18 cellular contexts compared by ENCODE assay signal in genomic region chr16:88877564-88878289, GRCh38. TPM values are rescaled to one million over a fixed set of nuclear protein-coding genes. Genes with fewer than 3 reads are reported as not detected.
DNase-seq lines count a peak whose midpoint lies in the region; ATAC-seq and TF ChIP-seq lines count a peak whose summit lies in the region.
"Had no signal": no experiment of that assay in that cellular context is flagged by ENCODE, and none has a peak within 500 bp of the region (broad histone marks: within the 10 kb centered on the region; RNA-seq: fewer than 3 reads in every experiment).

No MANE protein-coding gene starts in this region.

- no peak overlapping the region for H3K4me2 ChIP-seq in IMR-90 (ENCODE audit: low read depth, low read length)

- TF ChIP-seq POLR2A in IMR-90 (IDR thresholded peaks at IDR 0.05; ENCODE audit: low read depth, low read length) (no peak), vagina (IDR thresholded peaks at IDR 0.05) (no peak)

- no peak overlapping the region for H3K18ac ChIP-seq in IMR-90 (ENCODE audit: low read depth, low read length)

- no peak overlapping the region for H4K91ac ChIP-seq in IMR-90 (ENCODE audit: insufficient read depth, low read depth, low read length)

- H3K4me1 ChIP-seq in IMR-90 (ENCODE audit: control insufficient read depth, insufficient read depth, low read length) (no peaks in the 10 kb centered on the region), vagina (peaks cover 17% of the 10 kb centered on the region)
- H3K4me1 ChIP-seq: BE2C, HAP-1 had no signal

- ATAC-seq in IMR-90 (ENCODE audit: low read depth) (no peak), memory B cell (ENCODE audit: low read depth) (no peak), HG02884 (IDR thresholded peaks at IDR 0.05; ENCODE audit: unreplicated experiment) (no peak)
- no peak for ATAC-seq in stimulated activated memory B cell treated with anti-CD40 and anti-IgM and Interleukin-4, amounts not matched to agents 10 μg/mL and 1 μg/mL and 100 μg/mL, for 72 hours

- no peak overlapping the region for H2BK15ac ChIP-seq in IMR-90 (ENCODE audit: low read depth, low read length)

- H4K8ac ChIP-seq in IMR-90 (ENCODE audit: low read depth in 2 of 2, low read length in 2 of 2): no peak overlapping the region

- in situ Hi-C loops in IMR-90 (cut with MboI; ENCODE audit: low sequenced_read_pairs): no loop called here

- TF ChIP-seq CTCF in IMR-90 (conservative IDR thresholded peaks at IDR 0.05; ENCODE audit: low read depth, low read length) (no peak), vagina (IDR thresholded peaks at IDR 0.05) (no peak), foreskin fibroblast (IDR thresholded peaks at IDR 0.05; ENCODE audit: low read depth, low read length) (no peak)

- H3K27ac Mint-ChIP-seq in memory B cell: peak overlapping the region; percentile 68
- H3K27ac Mint-ChIP-seq in stimulated activated memory B cell treated with anti-CD40 and anti-IgM and Interleukin-4, amounts not matched to agents 10 μg/mL and 1 μg/mL and 100 μg/mL, for 72 hours: peak overlapping the region; percentile 32
- H3K27ac Mint-ChIP-seq: CD4-positive, alpha-beta memory T cell; IgD-negative memory B cell had no signal

- intact Hi-C loops in IMR-90 (cut with micrococcal nuclease): no loop called here
- intact Hi-C loops in vagina (cut with DNase I): no loop called here

- no peak overlapping the region for H2AK9ac ChIP-seq in IMR-90 (replicated peaks; ENCODE audit: low read depth, low read length, poor library complexity)

- no peak overlapping the region for H2BK20ac ChIP-seq in IMR-90 (ENCODE audit: low read depth, low read length)

- BruUV-seq in IMR-90 (replicated peaks; lab: Mats Ljungman, UMichigan): no TSS peak

- H3K4me3 ChIP-seq in IMR-90 (ENCODE audit: insufficient read depth, low read depth, low read length) (no peak overlapping the region), vagina (no peak overlapping the region), foreskin fibroblast (ENCODE audit: low read depth in 1 of 2, low read length in 2 of 2) (no peak overlapping the region)
- H3K4me3 ChIP-seq: HAP-1 had no signal

- dilution Hi-C loops in IMR-90 (cut with HindIII; ENCODE audit: low sequenced_read_pairs, unreplicated experiment): no loop called here

- no peak overlapping the region for H3K4ac ChIP-seq in IMR-90 (ENCODE audit: low read depth, low read length)

- H4K5ac ChIP-seq in IMR-90 (ENCODE audit: low read depth, low read length): no peak overlapping the region

- no peaks in the 10 kb centered on the region for H3K27me3 Mint-ChIP-seq in memory B cell
- H3K27me3 Mint-ChIP-seq in stimulated activated memory B cell treated with anti-CD40 and anti-IgM and Interleukin-4, amounts not matched to agents 10 μg/mL and 1 μg/mL and 100 μg/mL, for 72 hours: no peaks in the 10 kb centered on the region
- H3K27me3 Mint-ChIP-seq: IgD-negative memory B cell had no signal

- H3K14ac ChIP-seq in IMR-90 (replicated peaks; ENCODE audit: low read depth, low read length): no peak overlapping the region

- H2AFZ ChIP-seq in IMR-90 (replicated peaks; ENCODE audit: low read length, poor library complexity): peak overlapping the region; percentile 23

- CTCF ChIA-PET in IMR-90 (lab: Yijun Ruan, JAX): no interaction called here

- DNase-seq in IMR-90: no peak
- no peak for DNase-seq in memory B cell (ENCODE audit: low spot score in 2 of 2)
- DNase-seq in SK-N-DZ (ENCODE audit: low spot score): no peak
- DNase-seq in vagina (ENCODE audit: extremely low spot score in 2 of 2): no peak
- DNase-seq in foreskin fibroblast: no peak
- DNase-seq: ACHN; BE2C; Calu3; CD4-positive, alpha-beta memory T cell; DMS79 treated with DMSO at 0.1 percent for 48 hours; GF-D8; KG1 had no signal

- H3K56ac ChIP-seq in IMR-90 (ENCODE audit: extremely low read depth, insufficient read depth, low read length): no peak overlapping the region

- WGBS in IMR-90 (ENCODE audit: extremely low coverage in 2 of 2, insufficient read length in 1 of 2), 2 experiments: 90% methylated on average over 2 of the region's 20 CpGs; no CpG with 5 or more reads in 1 of the 2 experiments

- POLR2A ChIA-PET in IMR-90 (lab: Charles Lee; ENCODE audit: unreplicated experiment): no interaction called here

- H2BK120ac ChIP-seq in IMR-90 (ENCODE audit: low read depth, low read length): no peak overlapping the region

- H3K27me3 ChIP-seq in IMR-90 (ENCODE audit: control insufficient read depth, insufficient read depth, low read length) (peaks cover 58% of the 10 kb centered on the region), vagina (no peaks in the 10 kb centered on the region)

- H3K9me1 ChIP-seq in IMR-90 (ENCODE audit: insufficient read depth, low read length): no peaks in the 10 kb centered on the region

- H3K27ac ChIP-seq in IMR-90 (ENCODE audit: insufficient read depth, low read length) (no peak overlapping the region), vagina (no peak overlapping the region)

- H4K20me1 ChIP-seq in IMR-90 (ENCODE audit: insufficient read depth, low read length): no peaks in the 10 kb centered on the region

- no peak overlapping the region for H2BK5ac ChIP-seq in IMR-90 (ENCODE audit: low read depth, low read length, poor library complexity, severe bottlenecking)

- TF ChIP-seq RAD21 in IMR-90 (IDR thresholded peaks at IDR 0.05; ENCODE audit: low read length): no peak

- H3K4me3 Mint-ChIP-seq in memory B cell: no peak overlapping the region
- H3K4me3 Mint-ChIP-seq in stimulated activated memory B cell treated with anti-CD40 and anti-IgM and Interleukin-4, amounts not matched to agents 10 μg/mL and 1 μg/mL and 100 μg/mL, for 72 hours: no peak overlapping the region
- H3K4me3 Mint-ChIP-seq: CD14-positive monocyte; CD4-positive, alpha-beta memory T cell; IgD-negative memory B cell had no signal

- peaks cover 38% of the 10 kb centered on the region for H3K36me3 Mint-ChIP-seq in memory B cell
- peaks cover 66% of the 10 kb centered on the region for H3K36me3 Mint-ChIP-seq in stimulated activated memory B cell treated with anti-CD40 and anti-IgM and Interleukin-4, amounts not matched to agents 10 μg/mL and 1 μg/mL and 100 μg/mL, for 72 hours
- H3K36me3 Mint-ChIP-seq: CD4-positive, alpha-beta memory T cell; IgD-negative memory B cell had no signal

- H3K4me1 Mint-ChIP-seq in memory B cell: peaks cover 6% of the 10 kb centered on the region
- peaks cover 22% of the 10 kb centered on the region for H3K4me1 Mint-ChIP-seq in stimulated activated memory B cell treated with anti-CD40 and anti-IgM and Interleukin-4, amounts not matched to agents 10 μg/mL and 1 μg/mL and 100 μg/mL, for 72 hours
- H3K4me1 Mint-ChIP-seq: CD14-positive monocyte had no signal

- H3K9me3 ChIP-seq in IMR-90 (ENCODE audit: control insufficient read depth, insufficient read depth, low read length) (no peaks in the 10 kb centered on the region), vagina (no peaks in the 10 kb centered on the region)
- H3K9me3 ChIP-seq: BE2C, HAP-1 had no signal

- H3K79me1 ChIP-seq in IMR-90 (ENCODE audit: low read depth in 1 of 2, low read length in 2 of 2): no peaks in the 10 kb centered on the region

- H3K9ac ChIP-seq in IMR-90 (ENCODE audit: low read depth, low read length): no peak overlapping the region

- H2AK5ac ChIP-seq in IMR-90 (ENCODE audit: low read depth, low read length): no peak overlapping the region

- no peaks in the 10 kb centered on the region for H3K9me3 Mint-ChIP-seq in memory B cell
- H3K9me3 Mint-ChIP-seq in stimulated activated memory B cell treated with anti-CD40 and anti-IgM and Interleukin-4, amounts not matched to agents 10 μg/mL and 1 μg/mL and 100 μg/mL, for 72 hours: no peaks in the 10 kb centered on the region
- H3K9me3 Mint-ChIP-seq: IgD-negative memory B cell had no signal

- H3K36me3 ChIP-seq in IMR-90 (ENCODE audit: control insufficient read depth, insufficient read depth, low read length) (no peaks in the 10 kb centered on the region), vagina (no peaks in the 10 kb centered on the region)
- H3K36me3 ChIP-seq: BE2C, HAP-1 had no signal

- H3K23ac ChIP-seq in IMR-90 (ENCODE audit: low read depth, low read length): no peak overlapping the region

TF ChIP-seq in IMR-90, 13 proteins besides CTCF, POLR2A, EP300 and RAD21 (continues in another document):
- TF ChIP-seq, protein P1, sequence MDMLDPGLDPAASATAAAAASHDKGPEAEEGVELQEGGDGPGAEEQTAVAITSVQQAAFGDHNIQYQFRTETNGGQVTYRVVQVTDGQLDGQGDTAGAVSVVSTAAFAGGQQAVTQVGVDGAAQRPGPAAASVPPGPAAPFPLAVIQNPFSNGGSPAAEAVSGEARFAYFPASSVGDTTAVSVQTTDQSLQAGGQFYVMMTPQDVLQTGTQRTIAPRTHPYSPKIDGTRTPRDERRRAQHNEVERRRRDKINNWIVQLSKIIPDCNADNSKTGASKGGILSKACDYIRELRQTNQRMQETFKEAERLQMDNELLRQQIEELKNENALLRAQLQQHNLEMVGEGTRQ (IDR thresholded peaks at IDR 0.05; ENCODE audit: low read depth, low read length): no peak
- TF ChIP-seq FOS (IDR thresholded peaks at IDR 0.05; ENCODE audit: low read depth, low read length): no peak
- TF ChIP-seq NFE2L2 (IDR thresholded peaks at IDR 0.05; ENCODE audit: low read depth, low read length): no peak
- no peak for TF ChIP-seq MAFK (IDR thresholded peaks at IDR 0.05; ENCODE audit: low read depth, low read length)
- no peak for TF ChIP-seq MAZ (IDR thresholded peaks at IDR 0.05; ENCODE audit: borderline replicate concordance, low read depth, low read length)
- no peak for TF ChIP-seq MXI1 (IDR thresholded peaks at IDR 0.05; ENCODE audit: borderline replicate concordance, low read depth, low read length)

RNA-seq across cellular contexts. Expression of gene PABPN1L, which starts 11.3 kb away (rescaled TPM):
- total RNA-seq in IMR-90 (2012; rRNA removed) (not detected in 2 replicates), vagina (not detected)
- not detected in 2 replicates for polyA plus RNA-seq in IMR-90 (2012; rRNA removed)
- polyA plus RNA-seq in IMR-90 (2012; cell fraction: cytosol; rRNA removed): not detected in 2 replicates
- polyA plus RNA-seq in IMR-90 (2012; cell fraction: nucleus; rRNA removed; ENCODE audit: low replicate concordance): not detected in 2 replicates
- polyA plus RNA-seq in SK-N-DZ (2014; cell fraction: cytosol; rRNA removed): not detected in 2 replicates
- polyA plus RNA-seq in SK-N-DZ (2014; cell fraction: nucleus; rRNA removed): 0.12 TPM in 1 of 2 replicates, not detected in the other
- total RNA-seq: Calu3; CD4-positive, alpha-beta memory T cell; H4 had no signal
- polyA plus RNA-seq: CD14-positive monocyte; CD4-positive, alpha-beta memory T cell; IgD-negative memory B cell had no signal

RNA-seq across cellular contexts. Expression of gene TRAPPC2L, which starts 20.8 kb away (rescaled TPM):
- total RNA-seq in IMR-90 (2012; rRNA removed) (84.2 and 102 TPM in 2 replicates), vagina (50.8 TPM)
- polyA plus RNA-seq in IMR-90 (2012; rRNA removed): 109 and 112 TPM in 2 replicates
- 69.3 and 87.7 TPM in 2 replicates for polyA plus RNA-seq in IMR-90 (2012; cell fraction: cytosol; rRNA removed)
- 45.7 and 54.3 TPM in 2 replicates for polyA plus RNA-seq in IMR-90 (2012; cell fraction: nucleus; rRNA removed; ENCODE audit: low replicate concordance)
- polyA plus RNA-seq in SK-N-DZ (2014; cell fraction: cytosol; rRNA removed): 73.5 and 79.4 TPM in 2 replicates
- 69.1 and 79.2 TPM in 2 replicates for polyA plus RNA-seq in SK-N-DZ (2014; cell fraction: nucleus; rRNA removed)

RNA-seq across cellular contexts. Expression of gene GALNS, which starts 21.0 kb away (rescaled TPM):
- total RNA-seq in IMR-90 (2012; rRNA removed): 7.2 TPM in 2 replicates
- polyA plus RNA-seq in IMR-90 (2012; rRNA removed): 30.2 and 32.5 TPM in 2 replicates
- polyA plus RNA-seq in IMR-90 (2012; cell fraction: cytosol; rRNA removed): 28.6 and 42.1 TPM in 2 replicates
- 24.8 and 44.6 TPM in 2 replicates for polyA plus RNA-seq in IMR-90 (2012; cell fraction: nucleus; rRNA removed; ENCODE audit: low replicate concordance)
- polyA plus RNA-seq in SK-N-DZ (2014; cell fraction: cytosol; rRNA removed): 12.5 and 12.6 TPM in 2 replicates
- 24.2 and 25.6 TPM in 2 replicates for polyA plus RNA-seq in SK-N-DZ (2014; cell fraction: nucleus; rRNA removed)
- 61.4 TPM for total RNA-seq in vagina
